Comparison of ENCODE assay signal across 8 cellular contexts in the genomic region with DNA sequence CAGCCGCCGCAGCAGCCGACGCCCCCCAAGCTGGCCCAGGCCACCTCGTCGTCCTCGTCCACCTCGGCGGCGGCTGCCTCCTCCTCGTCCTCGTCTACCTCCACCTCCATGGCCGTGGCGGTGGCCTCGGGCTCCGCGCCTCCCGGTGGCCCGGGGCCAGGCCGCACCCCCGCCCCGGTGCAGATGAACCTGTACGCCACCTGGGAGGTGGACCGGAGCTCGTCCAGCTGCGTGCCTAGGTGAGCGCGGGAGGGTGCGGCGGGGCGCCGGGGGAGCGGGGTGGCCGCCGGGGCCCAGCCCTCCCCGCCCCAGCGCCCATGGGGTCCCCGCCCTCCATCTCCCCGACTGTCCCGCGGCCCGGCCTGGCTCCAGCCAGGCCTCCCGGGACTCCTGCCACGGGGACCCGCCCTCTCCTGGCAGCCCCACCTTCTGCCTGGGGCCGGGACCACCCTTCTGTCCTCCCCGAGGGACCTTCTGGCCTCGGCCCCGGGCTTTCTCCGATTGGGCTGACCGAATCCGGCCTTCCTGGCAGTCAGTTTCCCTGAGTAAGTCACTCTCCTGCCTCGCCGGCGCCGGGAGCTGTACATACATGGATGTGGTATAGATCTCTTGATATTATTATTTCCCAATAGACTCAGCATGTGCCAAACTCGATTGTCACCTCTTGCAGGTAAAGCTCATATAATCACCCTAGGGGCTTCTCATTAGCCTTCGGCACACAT. TPM values are rescaled to one million over a fixed set of nuclear protein-coding genes. Genes with fewer than 3 reads are reported as not detected.
DNase-seq lines count a peak whose midpoint lies in the region; ATAC-seq and TF ChIP-seq lines count a peak whose summit lies in the region.

No MANE protein-coding gene starts in this region.

- H3K27me3 ChIP-seq in esophagus (ENCODE audit: control insufficient read depth in 1 of 2, insufficient read depth in 2 of 2, low read length in 2 of 2) = no peaks in the 10 kb centered on the region
- H3K27me3 ChIP-seq in muscle layer of duodenum (ENCODE audit: low read depth, low read length) = no peaks in the 10 kb centered on the region
- H3K27me3 ChIP-seq in vagina = no peaks in the 10 kb centered on the region

- TF ChIP-seq CTCF in VCaP (conservative IDR thresholded peaks at IDR 0.05) (no peak; the same call in 1 of the 2 replicates), vagina (IDR thresholded peaks at IDR 0.05) (no peak)

- peak; percentile 8 for ATAC-seq in HG03095 (IDR thresholded peaks at IDR 0.05; ENCODE audit: unreplicated experiment)

- H3K27ac ChIP-seq in VCaP (peak overlapping the region; percentile 93), esophagus (ENCODE audit: low read depth in 2 of 2, low read length in 1 of 2) (peak overlapping the region; percentile 88 to 92), muscle layer of duodenum (ENCODE audit: low read length) (peak overlapping the region; percentile 81), vagina (peak overlapping the region; percentile 90)

- H3K4me3 ChIP-seq in esophagus (ENCODE audit: low read depth in 1 of 2, low read length in 2 of 2) (peak overlapping the region; percentile 70 to 86), muscle layer of duodenum (ENCODE audit: low read depth in 1 of 2, low read length in 2 of 2) (peak overlapping the region; percentile 74 to 81), vagina (peak overlapping the region; percentile 66 to 79)

- H3K36me3 ChIP-seq in esophagus (ENCODE audit: control insufficient read depth in 2 of 2, insufficient read depth in 2 of 2, low read length in 1 of 2) (peaks cover 0 to 13% of the 10 kb centered on the region in 2 donors), muscle layer of duodenum (ENCODE audit: control insufficient read depth in 1 of 2, insufficient read depth in 2 of 2, low read length in 2 of 2) (peaks cover 21 to 31% of the 10 kb centered on the region in 2 donors), vagina (peaks cover 0 to 34% of the 10 kb centered on the region in 2 donors)

- peak; percentile 38 for DNase-seq in activated CD4-positive, alpha-beta T cell treated with anti-CD3 and anti-CD28 coated beads for 48 hours
- no peak for DNase-seq in activated CD4-positive, alpha-beta T cell treated with anti-CD3 and anti-CD28 coated beads, Interleukin-2, amount 50 U/mL, for 4 hours
- no peak for DNase-seq in vagina (ENCODE audit: extremely low spot score in 2 of 2)
- no peak for DNase-seq in pons (ENCODE audit: low spot score)

- H3K9me3 ChIP-seq in esophagus (ENCODE audit: control insufficient read depth in 2 of 2, insufficient read depth in 1 of 2, low read depth in 1 of 2, low read length in 1 of 2) (no peaks in the 10 kb centered on the region), muscle layer of duodenum (ENCODE audit: control insufficient read depth in 1 of 2, low read length in 2 of 2) (no peaks in the 10 kb centered on the region), vagina (no peaks in the 10 kb centered on the region)

- H3K4me1 ChIP-seq in esophagus (ENCODE audit: control insufficient read depth in 2 of 2, insufficient read depth in 2 of 2, low read length in 1 of 2) = peaks cover 0 to 6% of the 10 kb centered on the region in 2 donors
- peaks cover 12 to 26% of the 10 kb centered on the region in 2 donors for H3K4me1 ChIP-seq in muscle layer of duodenum (ENCODE audit: control insufficient read depth in 1 of 2, insufficient read depth in 2 of 2, low read length in 2 of 2)
- H3K4me1 ChIP-seq in vagina = peaks cover 42% of the 10 kb centered on the region

- intact Hi-C loops in vagina (cut with DNase I) = no loop called here

- TF ChIP-seq POLR2A in vagina (IDR thresholded peaks at IDR 0.05) = no peak

- WGBS in esophagus, 2 donors = 1% methylated on average over 20 to 58 of the region's 58 CpGs

RNA-seq across cellular contexts. Expression of a gene that starts 0.7 kb away (rescaled TPM):
- polyA plus RNA-seq in esophagus = 10 to 100 TPM; 16.0 to 24.8 TPM
- 66.0 TPM for total RNA-seq in vagina

RNA-seq across cellular contexts. Expression of a gene that starts 18.6 kb away (rescaled TPM):
- polyA plus RNA-seq in esophagus = 10 to 100 TPM; 61.9 to 80.2 TPM
- 107 TPM for total RNA-seq in vagina

RNA-seq across cellular contexts. Expression of a gene that starts 21.8 kb away (rescaled TPM):
- polyA plus RNA-seq in esophagus = under 1 TPM in 1 of 2 donors, not detected in 1; 0.01 TPM
- not detected for total RNA-seq in vagina

RNA-seq across cellular contexts. Expression of a gene that starts 44.5 kb away (rescaled TPM):
- polyA plus RNA-seq in esophagus = under 1 TPM; 0.05 to 0.06 TPM
- total RNA-seq in vagina = not detected

RNA-seq across cellular contexts. Expression of a gene that starts 59.0 kb away (rescaled TPM):
- polyA plus RNA-seq in esophagus = 10 to 100 TPM; 36.1 to 66.5 TPM
- 5.6 TPM for total RNA-seq in vagina
